1 cellular context compared by ENCODE assay signal in genomic region chr11:1508491-1508891, GRCh38.
TF ChIP-seq lines count a peak whose summit lies in the region.

No MANE protein-coding gene starts in this region.

TF ChIP-seq in GM23338, 12 proteins besides CTCF, POLR2A, EP300 and RAD21 (continued from another document):
- TF ChIP-seq ZNF462 (CRISPR knock-in tag; IDR thresholded peaks at IDR 0.05) = no peak
- no peak for TF ChIP-seq JUNB (IDR thresholded peaks at IDR 0.05; ENCODE audit: unreplicated experiment)
- TF ChIP-seq STAT1 (IDR thresholded peaks at IDR 0.05; ENCODE audit: unreplicated experiment) = no peak
- TF ChIP-seq NANOG (IDR thresholded peaks at IDR 0.05; ENCODE audit: borderline replicate concordance) = no peak
- no peak for TF ChIP-seq REST (IDR thresholded peaks at IDR 0.05; ENCODE audit: unreplicated experiment)
- no peak for TF ChIP-seq EZH2phosphoT487 (IDR thresholded peaks at IDR 0.05; ENCODE audit: unreplicated experiment)
